ENCODE assay signal across 28 cellular contexts in the genomic region with DNA sequence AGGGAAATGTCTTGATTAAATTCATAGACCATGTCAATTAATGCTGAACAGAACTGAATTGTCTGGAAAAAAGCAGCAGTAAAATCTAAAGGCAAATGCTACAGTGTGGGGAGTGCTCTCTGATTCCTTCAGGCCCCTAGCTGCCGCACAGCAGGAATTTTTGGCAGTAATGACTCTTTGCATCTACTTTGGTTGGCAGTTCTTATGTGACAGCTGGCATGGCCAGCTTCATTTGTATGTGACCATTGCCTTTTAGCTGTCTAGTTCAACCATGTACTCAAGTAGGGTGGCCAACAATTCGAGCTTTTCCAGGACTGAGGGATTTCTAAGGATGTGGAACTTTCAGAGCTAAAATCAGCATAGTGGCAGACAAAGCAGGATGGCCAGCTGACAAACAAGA.
"Had no signal": no experiment of that assay in that cellular context is flagged by ENCODE, and none has a peak within 500 bp of the region (broad histone marks: within the 10 kb centered on the region; RNA-seq: fewer than 3 reads in every experiment).

No MANE protein-coding gene starts in this region.

- H3K27me3 Mint-ChIP-seq: activated B cell treated with CpG ODN at 0.5 μM for 24 hours; activated CD8-positive, alpha-beta T cell treated with anti-CD3 and anti-CD28 coated beads for 36 hours; activated naive CD4-positive, alpha-beta T cell treated with anti-CD3 and anti-CD28 coated beads, Interleukin-2, amount 50 U/mL, for 24 hours; activated naive CD8-positive, alpha-beta T cell treated with anti-CD3 and anti-CD28 coated beads for 36 hours had no signal

- H3K4me1 Mint-ChIP-seq: activated B cell treated with CpG ODN at 0.5 μM for 24 hours; activated naive CD4-positive, alpha-beta T cell treated with anti-CD3 and anti-CD28 coated beads, Interleukin-2, amount 50 U/mL, for 24 hours; activated naive CD8-positive, alpha-beta T cell treated with anti-CD3 and anti-CD28 coated beads for 36 hours; activated naive CD8-positive, alpha-beta T cell treated with anti-CD3 and anti-CD28 coated beads, Interleukin-2, amount 50 U/mL, for 24 hours; activated T-helper 17 cell treated with anti-CD3 and anti-CD28 coated beads, Interleukin-2, amount 50 U/mL, for 72 hours; brain had no signal

- H3K9me3 Mint-ChIP-seq: activated B cell treated with CpG ODN at 0.5 μM for 24 hours; activated CD8-positive, alpha-beta T cell treated with anti-CD3 and anti-CD28 coated beads for 36 hours; activated naive CD4-positive, alpha-beta T cell treated with anti-CD3 and anti-CD28 coated beads, Interleukin-2, amount 50 U/mL, for 24 hours; activated naive CD8-positive, alpha-beta T cell treated with anti-CD3 and anti-CD28 coated beads for 36 hours; activated naive CD8-positive, alpha-beta T cell treated with anti-CD3 and anti-CD28 coated beads, Interleukin-2, amount 50 U/mL, for 24 hours; activated T-cell treated with anti-CD3 and anti-CD28 coated beads, Interleukin-2, amount 50 U/mL, for 4 hours; activated T-helper 17 cell treated with anti-CD3 and anti-CD28 coated beads, Interleukin-2, amount 50 U/mL, for 72 hours; brain; T-helper 2 cell treated with Interferon-gamma antibody and Interleukin-4, amounts not matched to agents 5 μg/mL and 100 μg/mL, for 36 hours had no signal

- DNase-seq: activated B cell treated with CpG ODN at 0.5 μM for 24 hours; activated CD4-positive, alpha-beta T cell treated with anti-CD3 and anti-CD28 coated beads for 48 hours; activated CD4-positive, alpha-beta T cell treated with anti-CD3 and anti-CD28 coated beads, Interleukin-2, amount 50 U/mL, for 1 hour; activated CD4-positive, alpha-beta T cell treated with anti-CD3 and anti-CD28 coated beads, Interleukin-2, amount 50 U/mL, for 48 hours; activated CD8-positive, alpha-beta memory T cell treated with anti-CD3 and anti-CD28 coated beads for 24 hours; activated CD8-positive, alpha-beta T cell treated with anti-CD3 and anti-CD28 coated beads for 36 hours; activated effector memory CD4-positive, alpha-beta T cell treated with Interleukin-2 at 50 U/mL for 16 hours; activated gamma-delta T cell treated with Interleukin-2 at 50 U/mL for 16 hours; activated naive CD4-positive, alpha-beta T cell treated with Interleukin-2 at 50 U/mL for 16 hours; activated naive CD8-positive, alpha-beta T cell treated with anti-CD3 and anti-CD28 coated beads for 36 hours; activated naive CD8-positive, alpha-beta T cell treated with anti-CD3 and anti-CD28 coated beads, Interleukin-2, amount 50 U/mL, for 24 hours; activated T-cell treated with anti-CD3 and anti-CD28 coated beads, Interleukin-2, amount 50 U/mL, for 4 hours; adrenal gland; amygdala; central memory CD4-positive, alpha-beta T cell; colonic mucosa; effector CD8-positive, alpha-beta T cell; esophagus squamous epithelium; foreskin melanocyte; head of caudate nucleus; hippocampal formation; T-helper 17 cell; T1000; WERI-Rb-1 had no signal

- H3K36me3 Mint-ChIP-seq: activated naive CD4-positive, alpha-beta T cell treated with anti-CD3 and anti-CD28 coated beads, Interleukin-2, amount 50 U/mL, for 24 hours; activated naive CD8-positive, alpha-beta T cell treated with anti-CD3 and anti-CD28 coated beads for 36 hours; brain had no signal

- H3K4me3 Mint-ChIP-seq: activated B cell treated with CpG ODN at 0.5 μM for 24 hours; activated CD8-positive, alpha-beta T cell treated with anti-CD3 and anti-CD28 coated beads for 36 hours; activated naive CD4-positive, alpha-beta T cell treated with anti-CD3 and anti-CD28 coated beads, Interleukin-2, amount 50 U/mL, for 24 hours; activated naive CD8-positive, alpha-beta T cell treated with anti-CD3 and anti-CD28 coated beads for 36 hours; activated naive CD8-positive, alpha-beta T cell treated with anti-CD3 and anti-CD28 coated beads, Interleukin-2, amount 50 U/mL, for 24 hours; activated T-cell treated with anti-CD3 and anti-CD28 coated beads, Interleukin-2, amount 50 U/mL, for 4 hours; activated T-helper 17 cell treated with anti-CD3 and anti-CD28 coated beads, Interleukin-2, amount 50 U/mL, for 72 hours; brain; T-helper 17 cell; T-helper 2 cell treated with Interferon-gamma antibody and Interleukin-4, amounts not matched to agents 5 μg/mL and 100 μg/mL, for 36 hours had no signal

- H3K27ac Mint-ChIP-seq: activated B cell treated with CpG ODN at 0.5 μM for 24 hours; activated CD8-positive, alpha-beta T cell treated with anti-CD3 and anti-CD28 coated beads for 36 hours; activated naive CD4-positive, alpha-beta T cell treated with anti-CD3 and anti-CD28 coated beads, Interleukin-2, amount 50 U/mL, for 24 hours; activated naive CD8-positive, alpha-beta T cell treated with anti-CD3 and anti-CD28 coated beads for 36 hours; activated naive CD8-positive, alpha-beta T cell treated with anti-CD3 and anti-CD28 coated beads, Interleukin-2, amount 50 U/mL, for 24 hours; activated T-helper 17 cell treated with anti-CD3 and anti-CD28 coated beads, Interleukin-2, amount 50 U/mL, for 72 hours; T-helper 17 cell; T-helper 2 cell treated with Interferon-gamma antibody and Interleukin-4, amounts not matched to agents 5 μg/mL and 100 μg/mL, for 36 hours had no signal
